In genomic region chr5:76556511-76557221, GRCh38 we compare ENCODE assay signal across 9 cellular contexts.
DNase-seq lines count a peak whose midpoint lies in the region; ATAC-seq lines count a peak whose summit lies in the region.
"Had no signal": no experiment of that assay in that cellular context is flagged by ENCODE, and none has a peak within 500 bp of the region (broad histone marks: within the 10 kb centered on the region; RNA-seq: fewer than 3 reads in every experiment).

No MANE protein-coding gene starts in this region.

- ATAC-seq in HG02610 (IDR thresholded peaks at IDR 0.05; ENCODE audit: unreplicated experiment), result peak; percentile 88
- peak; percentile 81 for ATAC-seq in HG03575 (IDR thresholded peaks at IDR 0.05; ENCODE audit: extremely low read depth, insufficient number of reproducible peaks, low FRiP score, unreplicated experiment)

- no peak overlapping the region for H3K27ac ChIP-seq in caudate nucleus (ENCODE audit: low read depth, low read length)

- DNase-seq in stimulated activated CD4-positive, alpha-beta T cell treated with anti-CD3 and anti-CD28 coated beads, Interleukin-1b, Interleukin-23, amount 100 ng/mL, for 48 hours, result peak; percentile 22
- no peak for DNase-seq in stimulated activated CD4-positive, alpha-beta T cell treated with anti-CD3 and anti-CD28 coated beads, Interleukin-15, amount 100 ng/mL, for 24 hours
- DNase-seq in NCI-H82 treated with DMSO at 0.1 percent for 48 hours (lab: John Stamatoyannopoulos, UW; ENCODE audit: unreplicated experiment) (no peak), ureter (ENCODE audit: low spot score) (no peak), caudate nucleus (lab: John Stamatoyannopoulos, UW) (no peak), GOT3 (lab: John Stamatoyannopoulos, UW) (no peak)
- DNase-seq: activated gamma-delta T cell treated with Interleukin-2 at 50 U/mL for 16 hours had no signal
